In genomic region chr11:96276836-96277235, GRCh38 we compare ENCODE assay signal across 17 cellular contexts.
"Had no signal": no experiment of that assay in that cellular context is flagged by ENCODE, and none has a peak within 500 bp of the region (broad histone marks: within the 10 kb centered on the region; RNA-seq: fewer than 3 reads in every experiment).

No MANE protein-coding gene starts in this region.

- ATAC-seq: heart right ventricle; left ventricle myocardium superior; naive thymus-derived CD8-positive, alpha-beta T cell; pancreas; stimulated activated memory B cell treated with anti-CD40 and anti-IgM and Interleukin-4, amounts not matched to agents 10 μg/mL and 1 μg/mL and 100 μg/mL, for 72 hours had no signal

- H3K4me3 Mint-ChIP-seq: immature natural killer cell; naive thymus-derived CD8-positive, alpha-beta T cell; stimulated activated memory B cell treated with anti-CD40 and anti-IgM and Interleukin-4, amounts not matched to agents 10 μg/mL and 1 μg/mL and 100 μg/mL, for 72 hours had no signal

- H3K27me3 Mint-ChIP-seq: naive thymus-derived CD8-positive, alpha-beta T cell; stimulated activated memory B cell treated with anti-CD40 and anti-IgM and Interleukin-4, amounts not matched to agents 10 μg/mL and 1 μg/mL and 100 μg/mL, for 72 hours had no signal

- H3K27ac ChIP-seq: heart right ventricle, pancreas, testis had no signal

- H3K4me3 ChIP-seq: heart right ventricle, pancreas, spleen, testis had no signal

- H3K36me3 ChIP-seq: heart right ventricle, pancreas had no signal

- H3K27me3 ChIP-seq: heart right ventricle, pancreas, spleen, testis had no signal

- DNase-seq: activated CD4-positive, alpha-beta T cell treated with anti-CD3 and anti-CD28 coated beads, Interleukin-2, amount 50 U/mL, for 4 hours; activated naive CD4-positive, alpha-beta T cell treated with Interleukin-2 at 50 U/mL for 16 hours; aorta; cortex of kidney; effector CD4-positive, alpha-beta T cell; heart right ventricle; immature natural killer cell; kidney glomerular epithelial cell; left ventricle myocardium superior; naive thymus-derived CD8-positive, alpha-beta T cell; pancreas; spleen; stimulated activated CD4-positive, alpha-beta T cell treated with anti-CD3 and anti-CD28 coated beads, Interleukin-4, amount 100 ng/mL, for 4 hours; T-helper 2 cell; testis had no signal

- H3K9me3 Mint-ChIP-seq: immature natural killer cell had no signal

- H3K9me3 ChIP-seq: heart right ventricle, pancreas, spleen, testis had no signal

- H3K27ac Mint-ChIP-seq: activated T-helper 2 cell treated with anti-CD3 and anti-CD28 coated beads, Interferon-gamma antibody, Interleukin-2, Interleukin-4, amounts not matched to agents 10 μg/mL and 5 μg/mL and 100 μg/mL, durations not matched to agents 14 hours and 24 hours and 36 hours; immature natural killer cell; stimulated activated memory B cell treated with anti-CD40 and anti-IgM and Interleukin-4, amounts not matched to agents 10 μg/mL and 1 μg/mL and 100 μg/mL, for 72 hours had no signal
